Comparison of ENCODE assay signal across 9 cellular contexts in genomic region chr6:17101422-17102257, GRCh38. TPM values are rescaled to one million over a fixed set of nuclear protein-coding genes. Genes with fewer than 3 reads are reported as not detected.
DNase-seq lines count a peak whose midpoint lies in the region; ATAC-seq and TF ChIP-seq lines count a peak whose summit lies in the region.
"Had no signal": no experiment of that assay in that cellular context is flagged by ENCODE, and none has a peak within 500 bp of the region (broad histone marks: within the 10 kb centered on the region; RNA-seq: fewer than 3 reads in every experiment).

TSS of gene STMND1 (plus strand) at chr6:17102050. CDS start at chr6:17102258, 208 bp downstream.

- H3K27me3 ChIP-seq in GM23338 (ENCODE audit: insufficient read depth), result peaks cover 35% of the 10 kb centered on the region
- no peaks in the 10 kb centered on the region for H3K27me3 ChIP-seq in SJCRH30
- H3K27me3 ChIP-seq in fibroblast of lung (ENCODE audit: control insufficient read depth, insufficient read depth, low read length), result peaks cover 11% of the 10 kb centered on the region

- H3K27me3 Mint-ChIP-seq in GM23338 (ENCODE audit: insufficient read depth, low read depth, poor library complexity) (peaks cover 27% of the 10 kb centered on the region), neural crest cell (ENCODE audit: low read depth) (peaks cover 67% of the 10 kb centered on the region)

- H3K27ac Mint-ChIP-seq in GM23338 (no peak within 1 kb of the TSS), neural crest cell (ENCODE audit: unreplicated experiment) (no peak within 1 kb of the TSS)

- TF ChIP-seq CTCF in AG09309 (IDR thresholded peaks at IDR 0.05; ENCODE audit: control insufficient read depth, insufficient read depth, low read depth, low read length, missing control alignments), result no peak
- TF ChIP-seq CTCF in GM23338 (conservative IDR thresholded peaks at IDR 0.05; ENCODE audit: low read depth in 2 of 2), result no peak
- no peak for TF ChIP-seq CTCF in fibroblast of lung (conservative IDR thresholded peaks at IDR 0.05 in 1 of 2, IDR thresholded peaks at IDR 0.05 in 1 of 2; ENCODE audit: low read depth in 1 of 2, low read length in 2 of 2)
- no peak for TF ChIP-seq CTCF in neural crest cell (conservative IDR thresholded peaks at IDR 0.05)

- H3K27ac ChIP-seq in GM23338 (ENCODE audit: low read depth), result no peak within 1 kb of the TSS
- no peak within 1 kb of the TSS for H3K27ac ChIP-seq in SJCRH30
- no peak within 1 kb of the TSS for H3K27ac ChIP-seq in fibroblast of lung (ENCODE audit: insufficient read depth, low read length)

- no peaks in the 10 kb centered on the region for H3K9me2 ChIP-seq in GM23338 (ENCODE audit: insufficient read depth)

- H3K79me2 ChIP-seq in GM23338 (replicated peaks; ENCODE audit: insufficient read depth) (no peaks in the 10 kb centered on the region), fibroblast of lung (ENCODE audit: control insufficient read depth, insufficient read depth, low read length) (no peaks in the 10 kb centered on the region)

- peak within 1 kb of the TSS; percentile 82 for H3K4me3 Mint-ChIP-seq in GM23338
- peak within 1 kb of the TSS; percentile 85 for H3K4me3 Mint-ChIP-seq in neural crest cell

- peaks cover 15% of the 10 kb centered on the region for H3K4me1 Mint-ChIP-seq in GM23338
- H3K4me1 Mint-ChIP-seq in neural crest cell, result peaks cover 13% of the 10 kb centered on the region

- H3K4me2 ChIP-seq in GM23338, result peak within 1 kb of the TSS; percentile 93
- H3K4me2 ChIP-seq in fibroblast of lung (ENCODE audit: extremely low read depth, insufficient read depth, low read length), result peak within 1 kb of the TSS; percentile 89

- H3K9me3 Mint-ChIP-seq in GM23338 (no peaks in the 10 kb centered on the region), neural crest cell (no peaks in the 10 kb centered on the region)

- H4K20me1 ChIP-seq in GM23338 (replicated peaks; ENCODE audit: insufficient read depth), result no peaks in the 10 kb centered on the region
- no peaks in the 10 kb centered on the region for H4K20me1 ChIP-seq in fibroblast of lung (ENCODE audit: control insufficient read depth, extremely low read depth, insufficient read depth, low read length)

- no peaks in the 10 kb centered on the region for H3K36me3 ChIP-seq in GM23338 (ENCODE audit: insufficient read depth)
- no peaks in the 10 kb centered on the region for H3K36me3 ChIP-seq in SJCRH30
- H3K36me3 ChIP-seq in fibroblast of lung (ENCODE audit: control insufficient read depth, insufficient read depth, low read length), result no peaks in the 10 kb centered on the region

- ATAC-seq in GM23338 (peak; percentile 78), GM21619 (IDR thresholded peaks at IDR 0.05; ENCODE audit: unreplicated experiment) (no peak), GM21576 (IDR thresholded peaks at IDR 0.05; ENCODE audit: unreplicated experiment) (no peak), HG03342 (IDR thresholded peaks at IDR 0.05; ENCODE audit: unreplicated experiment) (no peak)

- peak within 1 kb of the TSS; percentile 99 for H2AFZ ChIP-seq in GM23338
- H2AFZ ChIP-seq in fibroblast of lung (ENCODE audit: low read length), result peak within 1 kb of the TSS; percentile 30

- H3K4me1 ChIP-seq in GM23338 (ENCODE audit: insufficient read depth), result peaks cover 5% of the 10 kb centered on the region; the same call in 1 of the 2 replicates
- H3K4me1 ChIP-seq in SJCRH30, result peaks cover 3% of the 10 kb centered on the region; the same call in 1 of the 2 replicates
- peaks cover 4% of the 10 kb centered on the region for H3K4me1 ChIP-seq in fibroblast of lung (ENCODE audit: control insufficient read depth, extremely low read depth, insufficient read depth, low read length)

- H3F3A ChIP-seq in GM23338 (replicated peaks; ENCODE audit: low read depth), result 0 out of 2 replicates have a peak, but pooled peaks cover 5% of the 10 kb centered on the region

- DNase-seq in AG09309 (ENCODE audit: low read depth) (no peak), GM23338 (ENCODE audit: low spot score) (peak; percentile 68), SJCRH30 (peak; percentile 11 to 41), fibroblast of lung (ENCODE audit: low read depth in 2 of 2) (peak; percentile 18 to 37), neural crest cell (ENCODE audit: low read depth, low spot score) (peak; percentile 17)

- H3K36me3 Mint-ChIP-seq in GM23338 (ENCODE audit: low read depth), result no peaks in the 10 kb centered on the region
- H3K36me3 Mint-ChIP-seq in neural crest cell (ENCODE audit: low read depth), result no peaks in the 10 kb centered on the region

- H3K4me3 ChIP-seq in AG09309 (ENCODE audit: control insufficient read depth, low read depth, low read length) (peak within 1 kb of the TSS; percentile 20), GM23338 (peak within 1 kb of the TSS; percentile 83), SJCRH30 (peak within 1 kb of the TSS; percentile 41), fibroblast of lung (replicated peaks in 1 of 4; ENCODE audit: control extremely low read depth in 1 of 4, insufficient read depth in 1 of 4, low read depth in 3 of 4, low read length in 4 of 4) (peak within 1 kb of the TSS; percentile 9 to 46 (median 32))

- H3K9ac ChIP-seq in fibroblast of lung (ENCODE audit: insufficient read depth, low read length), result no peak within 1 kb of the TSS

- H3K9me3 ChIP-seq in SJCRH30 (replicated peaks), result no peaks in the 10 kb centered on the region
- H3K9me3 ChIP-seq in fibroblast of lung (ENCODE audit: control insufficient read depth, insufficient read depth, low read depth, low read length), result no peaks in the 10 kb centered on the region

TF ChIP-seq in GM23338, 12 proteins besides CTCF, POLR2A, EP300 and RAD21:
- no peak for TF ChIP-seq JUNB (IDR thresholded peaks at IDR 0.05; ENCODE audit: unreplicated experiment)
- peak; percentile 35; the same call in 1 of the 2 replicates for TF ChIP-seq CREB1 (CRISPR knock-in tag; IDR thresholded peaks at IDR 0.05; ENCODE audit: low read depth)
- TF ChIP-seq ZNF114 (CRISPR knock-in tag; IDR thresholded peaks at IDR 0.05), result no peak
- no peak for TF ChIP-seq REST (IDR thresholded peaks at IDR 0.05; ENCODE audit: unreplicated experiment)
TF ChIP-seq in GM23338: peak in this region for 1.

RNA-seq across cellular contexts. Expression of gene STMND1, which starts in this region (rescaled TPM):
- total RNA-seq in GM23338 (2014; rRNA removed; shearing (Covaris generic)), result 0.80 TPM in 1 of 2 replicates, not detected in the other
- polyA plus RNA-seq in GM23338 (2016; fragmentation: Nextera tagmentation; extraction: Ambion mirVana), result not detected in 2 replicates
- not detected in 2 replicates for total RNA-seq in SJCRH30 (2014; rRNA removed; shearing (Covaris generic))
- total RNA-seq in fibroblast of lung, result not detected in 2 replicates
- polyA plus RNA-seq in fibroblast of lung, result 0.06 TPM in 1 of 2 replicates, not detected in the other
- polyA plus RNA-seq in fibroblast of lung (2012), result not detected in 2 replicates
- not detected in 2 replicates for polyA minus RNA-seq in fibroblast of lung (ENCODE audit: low replicate concordance)
- not detected in 2 replicates for total RNA-seq in neural crest cell
- total RNA-seq: glomerular endothelial cell had no signal

Comparison
In these comparisons a context has a peak if more than half of its experiments do, and no peak if none do; other contexts are left out.
1. Peak in DNase-seq, ATAC-seq, H3K4me3 ChIP-seq and H3K4me2 ChIP-seq in GM23338; RNA of the gene not detected or under 1 TPM.
2. Peak in DNase-seq and H3K4me3 ChIP-seq in SJCRH30; RNA of the gene not detected or under 1 TPM.
3. Peak in DNase-seq, H3K4me3 ChIP-seq and H3K4me2 ChIP-seq in fibroblast of lung; RNA of the gene not detected or under 1 TPM.
4. Peak in DNase-seq in neural crest cell; RNA of the gene not detected or under 1 TPM.
5. H3K4me3 ChIP-seq: peak in every context shown above with its lines; median percentile 83 in GM23338; 41 in SJCRH30; 32 in fibroblast of lung; 20 in AG09309.